ENCODE assay signal across 13 cellular contexts in the genomic region with DNA sequence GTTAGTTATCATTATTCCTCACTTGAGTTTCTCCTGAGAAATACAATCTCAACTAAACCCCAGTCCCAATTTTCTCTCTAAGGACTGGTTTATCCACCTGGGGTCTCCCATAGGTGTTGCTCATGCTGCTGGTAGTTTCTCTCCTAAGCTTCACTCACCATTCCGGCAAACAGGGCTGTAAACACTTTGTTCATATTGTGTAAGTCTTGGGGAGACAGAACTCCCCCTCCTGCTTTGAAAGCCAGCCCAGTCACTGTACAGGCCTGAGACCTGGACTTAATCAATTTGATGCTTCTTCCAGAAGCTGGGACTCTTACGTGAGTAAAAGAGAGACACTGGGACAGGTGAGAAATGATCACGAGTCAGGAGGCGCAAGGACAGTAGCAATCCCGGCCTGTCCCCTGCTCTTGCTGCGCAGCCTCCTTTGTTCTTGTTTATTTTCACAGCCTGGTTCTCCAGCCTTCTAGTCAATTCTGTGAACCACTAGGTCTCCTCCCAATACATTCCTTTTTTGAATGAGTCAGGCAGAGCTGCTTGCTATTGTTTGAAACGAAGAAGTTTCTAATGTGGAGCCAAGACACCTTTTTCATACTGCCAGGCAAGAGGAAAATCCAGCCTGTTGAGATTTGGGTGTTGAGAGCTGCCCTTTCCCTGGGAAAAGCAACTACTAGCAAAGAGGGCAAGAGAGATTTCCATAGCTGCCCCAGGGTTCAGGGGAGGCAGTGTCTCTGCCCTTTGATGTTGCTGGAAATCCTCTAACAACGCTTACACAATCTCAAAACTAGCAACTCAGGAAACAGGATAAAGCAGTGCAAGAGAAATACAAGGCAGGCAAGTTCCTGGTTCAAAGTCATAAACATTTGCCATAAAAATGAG. TPM values are rescaled to one million over a fixed set of nuclear protein-coding genes. Genes with fewer than 3 reads are reported as not detected.
DNase-seq lines count a peak whose midpoint lies in the region; ATAC-seq and TF ChIP-seq lines count a peak whose summit lies in the region.
"Had no signal": no experiment of that assay in that cellular context is flagged by ENCODE, and none has a peak within 500 bp of the region (broad histone marks: within the 10 kb centered on the region; RNA-seq: fewer than 3 reads in every experiment).

No MANE protein-coding gene starts in this region.

- H2BK120ac ChIP-seq in IMR-90 (ENCODE audit: low read depth, low read length): peak overlapping the region; percentile 92

- H3K9me3 ChIP-seq in IMR-90 (ENCODE audit: control insufficient read depth, insufficient read depth, low read length) (no peaks in the 10 kb centered on the region), smooth muscle cell (replicated peaks; ENCODE audit: low read depth) (no peaks in the 10 kb centered on the region)

- POLR2A ChIA-PET in IMR-90 (lab: Charles Lee; ENCODE audit: unreplicated experiment): interaction anchor here (1.0 kb wide), 1 partner anchor 44 kb away, joined by 3 read pairs; no protein-coding TSS in a partner anchor

- CTCF ChIA-PET in IMR-90 (lab: Yijun Ruan, JAX): interaction anchor here (0.7 to 1.0 kb wide), 2 partner anchors 43 to 305 kb away, joined by 3 read pairs; no protein-coding TSS in a partner anchor

- H3K18ac ChIP-seq in IMR-90 (ENCODE audit: low read depth, low read length): peak overlapping the region; percentile 92

- peak overlapping the region; percentile 74 for H3K56ac ChIP-seq in IMR-90 (ENCODE audit: extremely low read depth, insufficient read depth, low read length)

- WGBS in IMR-90 (ENCODE audit: extremely low coverage in 2 of 2, insufficient read length in 1 of 2), 2 experiments: 20% methylated on average over 1 of the region's 8 CpGs; no CpG with 5 or more reads in 1 of the 2 experiments
- 52% methylated on average over 8 of the region's 8 CpGs for WGBS in smooth muscle cell (ENCODE audit: low lambda C conversion rate)

- H3K27ac ChIP-seq in IMR-90 (ENCODE audit: insufficient read depth, low read length): peak overlapping the region; percentile 95
- H3K27ac ChIP-seq in smooth muscle cell (ENCODE audit: low read depth): peak overlapping the region; percentile 58
- H3K27ac ChIP-seq: HL-60 had no signal

- H2BK5ac ChIP-seq in IMR-90 (ENCODE audit: low read depth, low read length, poor library complexity, severe bottlenecking): peak overlapping the region; percentile 93

- intact Hi-C loops in IMR-90 (cut with micrococcal nuclease): no loop called here
- intact Hi-C loops in left colon (cut with DNase I, micrococcal nuclease): no loop called here

- peak overlapping the region; percentile 74 for H3K14ac ChIP-seq in IMR-90 (replicated peaks; ENCODE audit: low read depth, low read length)

- H4K20me1 ChIP-seq in IMR-90 (ENCODE audit: insufficient read depth, low read length) (no peaks in the 10 kb centered on the region), smooth muscle cell (ENCODE audit: low read depth) (no peaks in the 10 kb centered on the region)

- peak overlapping the region; percentile 86; the same call in 2 of the 3 replicates for H2BK15ac ChIP-seq in IMR-90 (ENCODE audit: low read depth, low read length)

- dilution Hi-C loops in IMR-90 (cut with HindIII; ENCODE audit: low sequenced_read_pairs, unreplicated experiment): no loop called here

- no peak overlapping the region for H3K4me3 ChIP-seq in IMR-90 (ENCODE audit: insufficient read depth, low read depth, low read length)
- H3K4me3 ChIP-seq in cardiac fibroblast (replicated peaks in 1 of 2; ENCODE audit: low read depth in 2 of 2, low read length in 2 of 2): no peak overlapping the region
- H3K4me3 ChIP-seq in smooth muscle cell: no peak overlapping the region

- H3K79me2 ChIP-seq in smooth muscle cell (ENCODE audit: low read depth): no peaks in the 10 kb centered on the region

- H3K27me3 ChIP-seq in IMR-90 (ENCODE audit: control insufficient read depth, insufficient read depth, low read length): no peaks in the 10 kb centered on the region
- H3K27me3 ChIP-seq in smooth muscle cell (ENCODE audit: low read depth): no peaks in the 10 kb centered on the region

- peak; percentile 87 for DNase-seq in IMR-90
- DNase-seq in cardiac fibroblast (ENCODE audit: low read depth in 2 of 2): peak; percentile 71 to 87
- DNase-seq in left colon: peak in 1 of 2 donors; percentile 39
- no peak for DNase-seq in smooth muscle cell (lab: John Stamatoyannopoulos, UW; ENCODE audit: unreplicated experiment)
- no peak for DNase-seq in NCI-H2107 (lab: John Stamatoyannopoulos, UW)
- DNase-seq in NCI-H146 (lab: John Stamatoyannopoulos, UW): no peak
- DNase-seq in HPDE6-E6E7 (ENCODE audit: extremely low spot score): no peak
- DNase-seq in A172 (ENCODE audit: low spot score): no peak
- DNase-seq: kidney, NCI-H2227 treated with DMSO at 0.1 percent for 48 hours, T1000 had no signal

- H3K9me1 ChIP-seq in IMR-90 (ENCODE audit: insufficient read depth, low read length): peaks cover 7% of the 10 kb centered on the region

- H3K23ac ChIP-seq in IMR-90 (ENCODE audit: low read depth, low read length): peak overlapping the region; percentile 68; the same call in 1 of the 2 replicates

- in situ Hi-C loops in IMR-90 (cut with MboI; ENCODE audit: low sequenced_read_pairs): no loop called here

- no peaks in the 10 kb centered on the region for H3F3A ChIP-seq in smooth muscle cell (ENCODE audit: low read depth)

- H2AFZ ChIP-seq in IMR-90 (replicated peaks; ENCODE audit: low read length, poor library complexity) (peak overlapping the region; percentile 89), smooth muscle cell (ENCODE audit: low read depth) (peak overlapping the region; percentile 74)

- H3K4me2 ChIP-seq in IMR-90 (ENCODE audit: low read depth, low read length) (peak overlapping the region; percentile 86), smooth muscle cell (peak overlapping the region; percentile 30)

- H3K36me3 ChIP-seq in IMR-90 (ENCODE audit: control insufficient read depth, insufficient read depth, low read length) (no peaks in the 10 kb centered on the region), smooth muscle cell (ENCODE audit: low read depth) (no peaks in the 10 kb centered on the region)

- H2AK5ac ChIP-seq in IMR-90 (ENCODE audit: low read depth, low read length): peak overlapping the region; percentile 28

- H2BK20ac ChIP-seq in IMR-90 (ENCODE audit: low read depth, low read length): peak overlapping the region; percentile 83

- peak overlapping the region; percentile 95 for H4K5ac ChIP-seq in IMR-90 (ENCODE audit: low read depth, low read length)

- H3K9ac ChIP-seq in IMR-90 (ENCODE audit: low read depth, low read length) (peak overlapping the region; percentile 60), smooth muscle cell (ENCODE audit: low read depth) (peak overlapping the region; percentile 16)

- no TSS peak for BruUV-seq in IMR-90 (replicated peaks; lab: Mats Ljungman, UMichigan)

- H3K4ac ChIP-seq in IMR-90 (ENCODE audit: low read depth, low read length): peak overlapping the region; percentile 90

- peak overlapping the region; percentile 84 for H4K91ac ChIP-seq in IMR-90 (ENCODE audit: insufficient read depth, low read depth, low read length)

- peak overlapping the region; percentile 46 to 89 for H4K8ac ChIP-seq in IMR-90 (ENCODE audit: low read depth in 2 of 2, low read length in 2 of 2)

- peak overlapping the region; percentile 65 for H2AK9ac ChIP-seq in IMR-90 (replicated peaks; ENCODE audit: low read depth, low read length, poor library complexity)

- TF ChIP-seq POLR2A in IMR-90 (IDR thresholded peaks at IDR 0.05; ENCODE audit: low read depth, low read length): no peak

- H3K4me1 ChIP-seq in IMR-90 (ENCODE audit: control insufficient read depth, insufficient read depth, low read length) (peaks cover 19% of the 10 kb centered on the region), smooth muscle cell (ENCODE audit: low read depth) (peaks cover 12% of the 10 kb centered on the region)

- TF ChIP-seq CTCF in IMR-90 (conservative IDR thresholded peaks at IDR 0.05; ENCODE audit: low read depth, low read length) (no peak), cardiac fibroblast (IDR thresholded peaks at IDR 0.05; ENCODE audit: low read depth, low read length) (no peak), smooth muscle cell (IDR thresholded peaks at IDR 0.05; ENCODE audit: borderline replicate concordance, insufficient read depth, poor library complexity, severe bottlenecking) (no peak)

- TF ChIP-seq RAD21 in IMR-90 (IDR thresholded peaks at IDR 0.05; ENCODE audit: low read length): no peak

- ATAC-seq in IMR-90 (ENCODE audit: low read depth): peak; percentile 97
- ATAC-seq in left colon: peak; percentile 73
- ATAC-seq: activated naive CD4-positive, alpha-beta T cell treated with anti-CD3 and anti-CD28 coated beads, Interleukin-2, amount 50 U/mL, for 72 hours had no signal

- H3K79me1 ChIP-seq in IMR-90 (ENCODE audit: low read depth in 1 of 2, low read length in 2 of 2): no peaks in the 10 kb centered on the region

RNA-seq across cellular contexts. Expression of gene SHROOM1, which starts 9.2 kb away (rescaled TPM):
- total RNA-seq in IMR-90 (2012; rRNA removed) (1.4 and 2.5 TPM in 2 replicates), left colon (10 to 100 TPM; 49.4 to 53.4 TPM), smooth muscle cell (3.0 and 12.0 TPM in 2 replicates)
- polyA plus RNA-seq in IMR-90 (2012; rRNA removed) (6.3 and 8.8 TPM in 2 replicates), smooth muscle cell (5.9 and 10.2 TPM in 2 replicates)
- 4.1 and 9.0 TPM in 2 replicates for polyA plus RNA-seq in IMR-90 (2012; cell fraction: cytosol; rRNA removed)
- 28.6 and 53.5 TPM in 2 replicates for polyA plus RNA-seq in IMR-90 (2012; cell fraction: nucleus; rRNA removed; ENCODE audit: low replicate concordance)
- total RNA-seq in A172 (2014; rRNA removed; shearing (Covaris generic)): 5.6 and 6.1 TPM in 2 replicates

RNA-seq across cellular contexts. Expression of gene SOWAHA, which starts 26.6 kb away (rescaled TPM):
- total RNA-seq in IMR-90 (2012; rRNA removed): under 0.01 TPM in 1 of 2 replicates, not detected in the other
- polyA plus RNA-seq in IMR-90 (2012; rRNA removed): 0.03 TPM in 1 of 2 replicates, not detected in the other
- polyA plus RNA-seq in IMR-90 (2012; cell fraction: cytosol; rRNA removed): 0.02 and 0.04 TPM in 2 replicates
- polyA plus RNA-seq in IMR-90 (2012; cell fraction: nucleus; rRNA removed; ENCODE audit: low replicate concordance): 0.01 TPM in 1 of 2 replicates, not detected in the other
- 10 to 100 TPM; 36.0 to 38.8 TPM for total RNA-seq in left colon
- 1.5 and 2.2 TPM in 2 replicates for total RNA-seq in smooth muscle cell
- polyA plus RNA-seq in smooth muscle cell: 0.43 and 0.71 TPM in 2 replicates
- total RNA-seq in A172 (2014; rRNA removed; shearing (Covaris generic)): not detected in 2 replicates
- total RNA-seq: activated naive CD4-positive, alpha-beta T cell treated with anti-CD3 and anti-CD28 coated beads, Interleukin-2, amount 50 U/mL, for 72 hours had no signal

RNA-seq across cellular contexts. Expression of gene GDF9, which starts 26.6 kb away (rescaled TPM):
- total RNA-seq in IMR-90 (2012; rRNA removed) (0.18 and 0.28 TPM in 2 replicates), left colon (under 1 TPM; 0.09 to 0.50 TPM), smooth muscle cell (1.9 and 2.3 TPM in 2 replicates)
- polyA plus RNA-seq in IMR-90 (2012; rRNA removed) (0.16 and 0.21 TPM in 2 replicates), smooth muscle cell (0.46 and 0.66 TPM in 2 replicates)
- 0.01 and 0.02 TPM in 2 replicates for polyA plus RNA-seq in IMR-90 (2012; cell fraction: cytosol; rRNA removed)
- polyA plus RNA-seq in IMR-90 (2012; cell fraction: nucleus; rRNA removed; ENCODE audit: low replicate concordance): 0.14 and 0.57 TPM in 2 replicates
- total RNA-seq in A172 (2014; rRNA removed; shearing (Covaris generic)): 0.36 and 2.4 TPM in 2 replicates

RNA-seq across cellular contexts. Expression of gene UQCRQ, which starts 26.8 kb away (rescaled TPM):
- 69.7 and 73.7 TPM in 2 replicates for total RNA-seq in IMR-90 (2012; rRNA removed)
- polyA plus RNA-seq in IMR-90 (2012; rRNA removed): 292 and 406 TPM in 2 replicates
- 213 and 412 TPM in 2 replicates for polyA plus RNA-seq in IMR-90 (2012; cell fraction: cytosol; rRNA removed)
- polyA plus RNA-seq in IMR-90 (2012; cell fraction: nucleus; rRNA removed; ENCODE audit: low replicate concordance): 72.8 and 108 TPM in 2 replicates
- total RNA-seq in left colon: 100 to 1,000 TPM; 769 to 906 TPM
- total RNA-seq in smooth muscle cell: 137 and 162 TPM in 2 replicates
- 1,065 and 1,128 TPM in 2 replicates for polyA plus RNA-seq in smooth muscle cell
- total RNA-seq in A172 (2014; rRNA removed; shearing (Covaris generic)): 198 and 275 TPM in 2 replicates

RNA-seq across cellular contexts. Expression of gene LEAP2, which starts 33.8 kb away (rescaled TPM):
- total RNA-seq in IMR-90 (2012; rRNA removed): under 0.01 TPM in 2 replicates
- polyA plus RNA-seq in IMR-90 (2012; rRNA removed): 0.23 and 0.36 TPM in 2 replicates
- polyA plus RNA-seq in IMR-90 (2012; cell fraction: cytosol; rRNA removed): 0.04 and 0.10 TPM in 2 replicates
- 0.55 and 3.5 TPM in 2 replicates for polyA plus RNA-seq in IMR-90 (2012; cell fraction: nucleus; rRNA removed; ENCODE audit: low replicate concordance)
- total RNA-seq in left colon: 10 to 100 TPM in 1 of 2 donors, 1 to 10 TPM in 1; 2.9 to 10.7 TPM
- 0.27 and 0.45 TPM in 2 replicates for total RNA-seq in smooth muscle cell
- polyA plus RNA-seq in smooth muscle cell: 0.55 and 3.2 TPM in 2 replicates
- total RNA-seq in A172 (2014; rRNA removed; shearing (Covaris generic)): 0.38 and 1.9 TPM in 2 replicates

Comparison
In these comparisons a context has a peak if more than half of its experiments do, and no peak if none do; other contexts are left out.
1. DNase-seq: peak in IMR-90 (single experiment) and cardiac fibroblast (2 of 2); none in smooth muscle cell (single experiment), NCI-H2107 (single experiment), NCI-H146 (single experiment), HPDE6-E6E7 (single experiment) and A172 (single experiment).
2. RNA of gene SOWAHA, which starts 26.6 kb away (total RNA-seq): 36.0 to 38.8 TPM in left colon; 1.5 to 2.2 TPM in smooth muscle cell, under 0.01 TPM in IMR-90 and not detected in A172; every median in the first group is over 10 times any median in the second.